9 cellular contexts compared by ENCODE assay signal in genomic region chr5:73499187-73499586, GRCh38. TPM values are rescaled to one million over a fixed set of nuclear protein-coding genes. Genes with fewer than 3 reads are reported as not detected.
A peak's percentile ranks its signal among the peaks of the same experiment; 100 is the strongest.
DNase-seq lines count a peak whose midpoint lies in the region; ATAC-seq, FAIRE-seq and TF ChIP-seq lines count a peak whose summit lies in the region.
"Had no signal": no experiment of that assay in that cellular context is flagged by ENCODE, and none has a peak within 500 bp of the region (broad histone marks: within the 10 kb centered on the region; RNA-seq: fewer than 3 reads in every experiment).

No MANE protein-coding gene starts in this region.

- 8 to 9% methylated on average over 12 of the region's 12 CpGs for WGBS in gastroesophageal sphincter (ENCODE audit: low coverage in 1 of 2), 2 donors
- WGBS in small intestine, 3 donors: 2 to 6% (median 4%) methylated on average over 12 of the region's 12 CpGs

- peak overlapping the region; percentile 95 for H3K4me3 ChIP-seq in HFF-Myc (replicated peaks; ENCODE audit: low read depth, low read length)
- H3K4me3 ChIP-seq in WERI-Rb-1 (ENCODE audit: low read depth, low read length): peak overlapping the region; percentile 98
- H3K4me3 ChIP-seq in gastroesophageal sphincter: peak overlapping the region; percentile 81 to 87
- H3K4me3 ChIP-seq in small intestine (ENCODE audit: low read depth in 1 of 2, low read length in 2 of 2): peak overlapping the region; percentile 98 to 99

- no peak for DNase-seq in HFF-Myc (ENCODE audit: extremely low read depth, low read depth)
- DNase-seq in WERI-Rb-1: no peak
- DNase-seq in small intestine: no peak
- no peak for DNase-seq in putamen (ENCODE audit: low spot score)
- DNase-seq in hepatic stellate cell (ENCODE audit: low spot score): no peak
- DNase-seq in AG08396 (ENCODE audit: low spot score): no peak
- DNase-seq: MV-4-11 had no signal

- TF ChIP-seq CTCF in HFF-Myc (IDR thresholded peaks at IDR 0.05; ENCODE audit: low read depth, low read length, missing control alignments) (no peak), WERI-Rb-1 (IDR thresholded peaks at IDR 0.05; ENCODE audit: low read depth, low read length) (no peak), gastroesophageal sphincter (IDR thresholded peaks at IDR 0.05) (no peak)

- peaks cover 54% of the 10 kb centered on the region for H3K36me3 ChIP-seq in WERI-Rb-1
- H3K36me3 ChIP-seq in gastroesophageal sphincter: peaks cover 9 to 33% of the 10 kb centered on the region in 2 donors
- peaks cover 2 to 10% of the 10 kb centered on the region in 2 donors for H3K36me3 ChIP-seq in small intestine (ENCODE audit: control insufficient read depth in 2 of 2, insufficient read depth in 2 of 2, low read length in 2 of 2)

- no peak for FAIRE-seq in small intestine (lab: Jason Lieb, UNC)

- peak overlapping the region; percentile 91 for H3K27ac ChIP-seq in WERI-Rb-1
- H3K27ac ChIP-seq in gastroesophageal sphincter: peak overlapping the region; percentile 86 to 96 (median 90)
- H3K27ac ChIP-seq in small intestine (ENCODE audit: low read depth in 1 of 2, low read length in 1 of 2): no peak overlapping the region

- peaks cover 5 to 43% (median 7%) of the 10 kb centered on the region in 3 donors for H3K4me1 ChIP-seq in gastroesophageal sphincter
- H3K4me1 ChIP-seq in small intestine (ENCODE audit: control insufficient read depth in 2 of 2, insufficient read depth in 1 of 2, low read depth in 1 of 2, low read length in 1 of 2): peaks cover 3 to 7% of the 10 kb centered on the region in 2 donors

- H3K9me3 ChIP-seq in WERI-Rb-1 (ENCODE audit: severe bottlenecking) (no peaks in the 10 kb centered on the region), gastroesophageal sphincter (no peaks in the 10 kb centered on the region), small intestine (ENCODE audit: control insufficient read depth, low read depth) (no peaks in the 10 kb centered on the region)

- TF ChIP-seq POLR2A in gastroesophageal sphincter (IDR thresholded peaks at IDR 0.05): no peak

- H3K27me3 ChIP-seq in WERI-Rb-1 (ENCODE audit: insufficient read depth, low read depth, severe bottlenecking): no peaks in the 10 kb centered on the region
- H3K27me3 ChIP-seq in gastroesophageal sphincter: no peaks in the 10 kb centered on the region
- no peaks in the 10 kb centered on the region for H3K27me3 ChIP-seq in small intestine (ENCODE audit: control insufficient read depth in 2 of 2, insufficient read depth in 2 of 2, low read length in 2 of 2)

- TF ChIP-seq EP300 in gastroesophageal sphincter (IDR thresholded peaks at IDR 0.05): no peak

- ATAC-seq in gastroesophageal sphincter: no peak

RNA-seq across cellular contexts. Expression of gene BTF3, which starts 0.9 kb away (rescaled TPM):
- 100 to 1,000 TPM; 423 to 586 (median 532) TPM for total RNA-seq in gastroesophageal sphincter
- polyA plus RNA-seq in small intestine: 100 to 1,000 TPM; 760 to 798 (median 771) TPM

RNA-seq across cellular contexts. Expression of gene FOXD1, which starts 50.6 kb away (rescaled TPM):
- total RNA-seq in gastroesophageal sphincter: 10 to 100 TPM in 1 of 4 donors, 1 to 10 TPM in 2, not detected in 1; 2.4 to 13.9 (median 9.6) TPM
- under 1 TPM in 2 of 3 donors, not detected in 1; 0.04 to 0.27 TPM for polyA plus RNA-seq in small intestine
- total RNA-seq: lung microvascular endothelial cell had no signal

Comparison
In these comparisons a context has a peak if more than half of its experiments do, and no peak if none do; other contexts are left out.
1. H3K27ac ChIP-seq: peak in WERI-Rb-1 (single experiment) and gastroesophageal sphincter (4 of 4); none in small intestine (0 of 2).
2. Peak in every context shown above with its lines, with median percentiles within 50 percentile points of each other: H3K4me3 ChIP-seq.